Comparison of ENCODE assay signal across 25 cellular contexts in the genomic region with DNA sequence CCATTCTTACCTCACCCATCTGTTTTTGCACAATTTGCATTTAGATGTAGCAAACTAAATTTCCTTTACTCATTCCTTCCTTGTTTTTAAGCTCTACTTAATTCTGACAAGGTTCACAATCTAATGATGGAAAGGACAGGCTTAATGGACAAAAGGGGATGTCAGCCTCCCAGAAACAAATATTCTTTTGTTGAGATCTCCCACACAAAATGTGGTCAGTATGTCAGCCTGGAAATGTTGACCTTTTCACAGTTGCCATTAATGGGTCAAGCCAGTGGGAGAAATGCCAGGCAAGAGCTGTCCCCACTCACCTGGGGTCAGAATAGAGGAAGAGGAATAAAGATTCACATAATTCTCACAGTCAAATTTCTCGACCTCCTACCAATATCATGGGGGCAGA.
"Had no signal": no experiment of that assay in that cellular context is flagged by ENCODE, and none has a peak within 500 bp of the region (broad histone marks: within the 10 kb centered on the region; RNA-seq: fewer than 3 reads in every experiment).

No MANE protein-coding gene starts in this region.

- H3K9me3 ChIP-seq: esophagus squamous epithelium, left lung, psoas muscle, spleen, transverse colon, vagina had no signal

- H3K36me3 Mint-ChIP-seq: naive thymus-derived CD4-positive, alpha-beta T cell; stimulated activated naive B cell treated with anti-CD40 and anti-IgM and Interleukin-4, amounts not matched to agents 10 μg/mL and 1 μg/mL and 100 μg/mL, for 72 hours had no signal

- H3K27ac ChIP-seq: left lung, psoas muscle, skin epidermis, transverse colon, vagina had no signal

- FAIRE-seq: endometrium, kidney had no signal

- H3K27ac Mint-ChIP-seq: effector memory CD8-positive, alpha-beta T cell; naive thymus-derived CD4-positive, alpha-beta T cell; stimulated activated naive B cell treated with anti-CD40 and anti-IgM and Interleukin-4, amounts not matched to agents 10 μg/mL and 1 μg/mL and 100 μg/mL, for 72 hours; stimulated activated naive CD8-positive, alpha-beta T cell treated with anti-CD3 and anti-CD28 coated beads, Interleukin-15, Interleukin-2, amounts not matched to agents 100 ng/mL and 50 ng/mL, for 24 hours had no signal

- H3K36me3 ChIP-seq: left lung, spleen, transverse colon, vagina had no signal

- ATAC-seq: effector memory CD8-positive, alpha-beta T cell; left cardiac atrium; left lung; naive thymus-derived CD4-positive, alpha-beta T cell; psoas muscle; right cardiac atrium; stimulated activated naive B cell treated with anti-CD40 and anti-IgM and Interleukin-4, amounts not matched to agents 10 μg/mL and 1 μg/mL and 100 μg/mL, for 72 hours had no signal

- H3K4me3 ChIP-seq: esophagus squamous epithelium, left lung, psoas muscle, skin epidermis, spleen, transverse colon, vagina had no signal

- DNase-seq: cortex of kidney; effector memory CD8-positive, alpha-beta T cell; erythroblast; esophagus squamous epithelium; foreskin melanocyte; kidney; left cardiac atrium; left lung; mesenchymal stem cell; midbrain; naive thymus-derived CD4-positive, alpha-beta T cell; nucleus accumbens; posterior cingulate gyrus; psoas muscle; right cardiac atrium; spleen; stimulated activated CD4-positive, alpha-beta T cell treated with anti-CD3 and anti-CD28 coated beads, Interleukin-15, amount 100 ng/mL, for 24 hours; stimulated activated CD4-positive, alpha-beta T cell treated with anti-CD3 and anti-CD28 coated beads, Interleukin-2, amount 100 ng/mL, for 48 hours; stimulated activated naive B cell treated with anti-CD40 and anti-IgM and Interleukin-4, amounts not matched to agents 10 μg/mL and 1 μg/mL and 100 μg/mL, for 72 hours; transverse colon had no signal

- H3K4me3 Mint-ChIP-seq: effector memory CD8-positive, alpha-beta T cell; naive thymus-derived CD4-positive, alpha-beta T cell; nephron; stimulated activated naive B cell treated with anti-CD40 and anti-IgM and Interleukin-4, amounts not matched to agents 10 μg/mL and 1 μg/mL and 100 μg/mL, for 72 hours; stimulated activated naive CD8-positive, alpha-beta T cell treated with anti-CD3 and anti-CD28 coated beads, Interleukin-15, Interleukin-2, amounts not matched to agents 100 ng/mL and 50 ng/mL, for 24 hours had no signal

- H3K27me3 ChIP-seq: esophagus squamous epithelium, vagina had no signal

- H3K4me1 Mint-ChIP-seq: stimulated activated naive B cell treated with anti-CD40 and anti-IgM and Interleukin-4, amounts not matched to agents 10 μg/mL and 1 μg/mL and 100 μg/mL, for 72 hours had no signal

- H3K9me3 Mint-ChIP-seq: effector memory CD8-positive, alpha-beta T cell; stimulated activated naive B cell treated with anti-CD40 and anti-IgM and Interleukin-4, amounts not matched to agents 10 μg/mL and 1 μg/mL and 100 μg/mL, for 72 hours; stimulated activated naive CD8-positive, alpha-beta T cell treated with anti-CD3 and anti-CD28 coated beads, Interleukin-15, Interleukin-2, amounts not matched to agents 100 ng/mL and 50 ng/mL, for 24 hours had no signal
